15 cellular contexts compared by ENCODE assay signal in the genomic region with DNA sequence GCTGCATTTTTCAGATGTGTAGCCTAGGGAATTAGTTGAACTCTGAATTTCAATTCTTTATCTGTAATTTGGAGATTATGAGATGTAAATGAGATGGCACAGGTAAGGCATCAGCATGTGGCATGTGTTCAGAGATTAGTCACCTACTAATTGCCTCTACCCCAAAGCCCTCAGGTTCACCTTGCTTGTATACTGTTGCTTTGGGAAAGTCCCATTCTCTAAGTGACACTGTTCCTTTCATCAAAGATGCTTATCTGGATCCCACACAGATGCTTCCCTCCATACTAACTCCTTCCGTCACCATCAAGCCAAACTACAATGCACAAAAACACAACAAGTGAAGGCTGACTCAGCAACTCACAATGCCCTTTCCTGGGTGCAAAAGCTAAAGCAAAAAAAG.
DNase-seq lines count a peak whose midpoint lies in the region; ATAC-seq and TF ChIP-seq lines count a peak whose summit lies in the region.
"Had no signal": no experiment of that assay in that cellular context is flagged by ENCODE, and none has a peak within 500 bp of the region (broad histone marks: within the 10 kb centered on the region; RNA-seq: fewer than 3 reads in every experiment).

No MANE protein-coding gene starts in this region.

- TF ChIP-seq CTCF in mammary epithelial cell (conservative IDR thresholded peaks at IDR 0.05 in 1 of 2, IDR thresholded peaks at IDR 0.05 in 1 of 2; ENCODE audit: extremely low read depth in 1 of 2, insufficient read depth in 1 of 2, low read depth in 1 of 2, low read length in 2 of 2): no peak
- no peak for TF ChIP-seq CTCF in breast epithelium (IDR thresholded peaks at IDR 0.05)
- no peak for TF ChIP-seq CTCF in foreskin keratinocyte (conservative IDR thresholded peaks at IDR 0.05)

- H3K27ac ChIP-seq in mammary epithelial cell (ENCODE audit: insufficient read depth, low read depth, low read length) (no peak overlapping the region), breast epithelium (no peak overlapping the region), foreskin keratinocyte (no peak overlapping the region)
- H3K27ac ChIP-seq: 22Rv1, BLaER1, GM23248 had no signal

- no peaks in the 10 kb centered on the region for H3K79me2 ChIP-seq in mammary epithelial cell (ENCODE audit: insufficient read depth, low read length)

- peak; percentile 52 for DNase-seq in mammary epithelial cell
- DNase-seq in breast epithelium (ENCODE audit: low spot score in 2 of 2): no peak
- peak; percentile 19 for DNase-seq in NCI-H69 (lab: John Stamatoyannopoulos, UW)
- peak in 1 of 2 donors; percentile 17 for DNase-seq in foreskin keratinocyte
- DNase-seq in renal cortical epithelial cell (ENCODE audit: low read depth): peak; percentile 27
- no peak for DNase-seq in NCI-H1105 (lab: John Stamatoyannopoulos, UW)
- no peak for DNase-seq in retina
- DNase-seq in sciatic nerve (ENCODE audit: low spot score): no peak
- DNase-seq: CD4-positive, alpha-beta memory T cell; DMS79 treated with DMSO at 0.1 percent for 48 hours; GF-D8; GM23248 had no signal

- no peak for TF ChIP-seq POLR2A in breast epithelium (IDR thresholded peaks at IDR 0.05)

- intact Hi-C loops in mammary epithelial cell (cut with micrococcal nuclease) (no loop called here), breast epithelium (cut with DNase I; ENCODE audit: low total_unique reads) (no loop called here), sciatic nerve (cut with DNase I) (no loop called here)

- peaks cover 19% of the 10 kb centered on the region for H3K4me1 ChIP-seq in mammary epithelial cell (ENCODE audit: insufficient read depth, low read length)
- H3K4me1 ChIP-seq in breast epithelium: no peaks in the 10 kb centered on the region
- peaks cover 22% of the 10 kb centered on the region for H3K4me1 ChIP-seq in foreskin keratinocyte
- H3K4me1 ChIP-seq: BLaER1 had no signal

- no peak overlapping the region for H2AFZ ChIP-seq in mammary epithelial cell (ENCODE audit: low read depth, low read length)
- H2AFZ ChIP-seq: GM23248 had no signal

- H3K9me3 ChIP-seq in mammary epithelial cell (replicated peaks; ENCODE audit: insufficient read depth, low read length) (no peaks in the 10 kb centered on the region), breast epithelium (no peaks in the 10 kb centered on the region)
- H3K9me3 ChIP-seq: BLaER1, HAP-1 had no signal

- CTCF ChIA-PET in mammary epithelial cell (lab: Charles Lee; ENCODE audit: low non-redundant PET): no interaction called here

- H3K27me3 ChIP-seq in mammary epithelial cell (ENCODE audit: insufficient read depth, low read length): no peaks in the 10 kb centered on the region
- no peaks in the 10 kb centered on the region for H3K27me3 ChIP-seq in breast epithelium
- no peaks in the 10 kb centered on the region for H3K27me3 ChIP-seq in foreskin keratinocyte
- H3K27me3 ChIP-seq: BLaER1 had no signal

- H4K20me1 ChIP-seq in mammary epithelial cell (ENCODE audit: insufficient read depth, low read length): no peaks in the 10 kb centered on the region
- H4K20me1 ChIP-seq: BLaER1 had no signal

- no TSS peak for BruUV-seq in mammary epithelial cell (replicated peaks; lab: Mats Ljungman, UMichigan)

- dilution Hi-C loops in mammary epithelial cell (cut with HindIII; ENCODE audit: low sequenced_read_pairs): no loop called here

- in situ Hi-C loops in mammary epithelial cell (cut with MboI; ENCODE audit: low sequenced_read_pairs in 2 of 2): no loop called here

- 87% methylated on average over 1 of the region's 1 CpG for WGBS in mammary epithelial cell (ENCODE audit: low coverage, missing lambda C conversion rate)

- H3K4me3 ChIP-seq in mammary epithelial cell (replicated peaks in 1 of 3; ENCODE audit: insufficient read depth in 1 of 3, low read depth in 2 of 3, low read length in 3 of 3) (no peak overlapping the region), breast epithelium (no peak overlapping the region)
- H3K4me3 ChIP-seq: BLaER1, GM23248, HAP-1 had no signal

- ATAC-seq in foreskin keratinocyte (peak; percentile 42), sciatic nerve (no peak)

- H3K36me3 ChIP-seq in mammary epithelial cell (ENCODE audit: insufficient read depth, low read length): no peaks in the 10 kb centered on the region
- H3K36me3 ChIP-seq in breast epithelium: no peaks in the 10 kb centered on the region
- H3K36me3 ChIP-seq: BLaER1, HAP-1 had no signal

- H3K4me2 ChIP-seq in mammary epithelial cell (ENCODE audit: insufficient read depth, low read depth, low read length): no peak overlapping the region
- H3K4me2 ChIP-seq: BLaER1 had no signal

- no peak overlapping the region for H3K9ac ChIP-seq in mammary epithelial cell (ENCODE audit: insufficient read depth, low read length)
- H3K9ac ChIP-seq: BLaER1, GM23248 had no signal

Comparison
In these comparisons a context has a peak if more than half of its experiments do, and no peak if none do; other contexts are left out.
1. DNase-seq: peak in mammary epithelial cell (single experiment), NCI-H69 (single experiment) and renal cortical epithelial cell (single experiment); none in breast epithelium (0 of 2), NCI-H1105 (single experiment), retina (single experiment) and sciatic nerve (single experiment).